29 cellular contexts compared by ENCODE assay signal in genomic region chr12:31641509-31642090, GRCh38.
"Had no signal": no experiment of that assay in that cellular context is flagged by ENCODE, and none has a peak within 500 bp of the region (broad histone marks: within the 10 kb centered on the region; RNA-seq: fewer than 3 reads in every experiment).

No MANE protein-coding gene starts in this region.

- H3K4me1 ChIP-seq: esophagus muscularis mucosa, foreskin keratinocyte, gastrocnemius medialis had no signal

- H3K9me3 Mint-ChIP-seq: activated CD8-positive, alpha-beta T cell treated with anti-CD3 and anti-CD28 coated beads for 36 hours; activated T-cell treated with anti-CD3 and anti-CD28 coated beads, Interleukin-2, amount 50 U/mL, for 4 hours; activated T-helper 17 cell treated with anti-CD3 and anti-CD28 coated beads, Interleukin-2, amount 50 U/mL, for 72 hours; effector memory CD8-positive, alpha-beta T cell; WTC11 had no signal

- H3K27me3 Mint-ChIP-seq: activated CD8-positive, alpha-beta T cell treated with anti-CD3 and anti-CD28 coated beads for 36 hours; activated naive CD8-positive, alpha-beta T cell; activated T-helper 17 cell treated with anti-CD3 and anti-CD28 coated beads, Interleukin-2, amount 50 U/mL, for 72 hours had no signal

- H3K27ac Mint-ChIP-seq: activated CD8-positive, alpha-beta T cell treated with anti-CD3 and anti-CD28 coated beads for 36 hours; activated naive CD8-positive, alpha-beta T cell; activated T-helper 17 cell treated with anti-CD3 and anti-CD28 coated beads, Interleukin-2, amount 50 U/mL, for 72 hours; effector memory CD8-positive, alpha-beta T cell; WTC11 had no signal

- FAIRE-seq: astrocyte, colon had no signal

- H3K4me1 Mint-ChIP-seq: activated T-helper 17 cell treated with anti-CD3 and anti-CD28 coated beads, Interleukin-2, amount 50 U/mL, for 72 hours had no signal

- ATAC-seq: activated CD8-positive, alpha-beta T cell treated with anti-CD3 and anti-CD28 coated beads for 36 hours; activated T-cell treated with anti-CD3 and anti-CD28 coated beads, Interleukin-2, amount 50 U/mL, for 4 hours; activated T-helper 17 cell treated with anti-CD3 and anti-CD28 coated beads, Interleukin-2, amount 50 U/mL, for 72 hours; effector memory CD8-positive, alpha-beta T cell; foreskin keratinocyte; gastrocnemius medialis; heart left ventricle; WTC11 had no signal

- H3K27ac ChIP-seq: esophagus muscularis mucosa, foreskin keratinocyte, gastrocnemius medialis, heart left ventricle had no signal

- H3K36me3 Mint-ChIP-seq: activated naive CD8-positive, alpha-beta T cell; WTC11 had no signal

- H3K9me3 ChIP-seq: esophagus muscularis mucosa, gastrocnemius medialis, heart left ventricle had no signal

- DNase-seq: activated CD4-positive, alpha-beta T cell treated with anti-CD3 and anti-CD28 coated beads for 1 hour; activated CD4-positive, alpha-beta T cell treated with anti-CD3 and anti-CD28 coated beads for 48 hours; activated CD4-positive, alpha-beta T cell treated with anti-CD3 and anti-CD28 coated beads, Interleukin-2, amount 50 U/mL, for 1 hour; activated CD4-positive, alpha-beta T cell treated with anti-CD3 and anti-CD28 coated beads, Interleukin-2, amount 50 U/mL, for 48 hours; activated CD8-positive, alpha-beta memory T cell treated with anti-CD3 and anti-CD28 coated beads for 24 hours; activated CD8-positive, alpha-beta T cell treated with anti-CD3 and anti-CD28 coated beads for 36 hours; activated effector memory CD4-positive, alpha-beta T cell treated with Interleukin-2 at 50 U/mL for 16 hours; activated gamma-delta T cell treated with Interleukin-2 at 50 U/mL for 16 hours; activated naive CD4-positive, alpha-beta T cell treated with anti-CD3 and anti-CD28 coated beads, Interleukin-2, amount 50 U/mL, for 16 hours; activated naive CD4-positive, alpha-beta T cell treated with Interleukin-2 at 50 U/mL for 16 hours; activated T-cell treated with anti-CD3 and anti-CD28 coated beads, Interleukin-2, amount 50 U/mL, for 4 hours; amniotic stem cell; cortex of kidney; dermis blood vessel endothelial cell; effector CD4-positive, alpha-beta T cell; effector memory CD8-positive, alpha-beta T cell; erythroblast; foreskin keratinocyte; gastrocnemius medialis; glutamatergic neuron; heart left ventricle; T-helper 1 cell; T-helper 2 cell had no signal

- H3K27me3 ChIP-seq: esophagus muscularis mucosa, foreskin keratinocyte, gastrocnemius medialis, heart left ventricle had no signal

- H3K36me3 ChIP-seq: esophagus muscularis mucosa, gastrocnemius medialis, heart left ventricle had no signal

- H3K4me3 Mint-ChIP-seq: activated CD8-positive, alpha-beta T cell treated with anti-CD3 and anti-CD28 coated beads for 36 hours; activated naive CD8-positive, alpha-beta T cell; activated T-cell treated with anti-CD3 and anti-CD28 coated beads, Interleukin-2, amount 50 U/mL, for 4 hours; activated T-helper 17 cell treated with anti-CD3 and anti-CD28 coated beads, Interleukin-2, amount 50 U/mL, for 72 hours; effector memory CD8-positive, alpha-beta T cell; WTC11 had no signal

- H3K4me3 ChIP-seq: esophagus muscularis mucosa, gastrocnemius medialis, heart left ventricle had no signal
